ENCODE assay signal across 17 cellular contexts in the genomic region with DNA sequence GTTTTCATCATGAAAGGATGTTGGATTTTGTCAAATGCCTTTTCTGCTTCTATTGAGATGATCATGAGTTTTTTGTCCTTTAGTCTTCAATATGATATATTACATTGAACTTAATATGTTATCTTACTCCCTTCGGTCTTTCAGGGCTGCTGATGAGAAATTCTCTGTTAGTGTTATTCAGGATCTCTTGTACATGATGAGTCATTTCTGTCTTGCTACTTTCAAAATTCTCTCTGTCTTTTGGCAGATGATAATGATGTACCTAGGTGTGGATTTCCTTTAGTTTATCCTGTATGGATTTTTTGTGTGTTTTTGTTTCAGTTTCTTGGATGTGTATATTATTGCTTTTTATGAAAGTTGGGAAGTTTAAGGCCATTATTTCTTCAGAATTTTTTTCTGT.
"Had no signal": no experiment of that assay in that cellular context is flagged by ENCODE, and none has a peak within 500 bp of the region (broad histone marks: within the 10 kb centered on the region; RNA-seq: fewer than 3 reads in every experiment).

No MANE protein-coding gene starts in this region.

- H3K4me1 ChIP-seq: esophagus squamous epithelium, psoas muscle, right lobe of liver, suprapubic skin, thyroid gland had no signal

- H3K36me3 ChIP-seq: esophagus squamous epithelium, neutrophil, right lobe of liver, suprapubic skin, thyroid gland had no signal

- ATAC-seq: naive thymus-derived CD4-positive, alpha-beta T cell; psoas muscle; right lobe of liver; stimulated activated effector memory CD8-positive, alpha-beta T cell treated with anti-CD3 and anti-CD28 coated beads, Interleukin-12 subunit alpha, Interleukin-12 subunit beta, amount 100 ng/mL, for 72 hours; stimulated activated naive CD8-positive, alpha-beta T cell treated with anti-CD3 and anti-CD28 coated beads, Interleukin-15, Interleukin-2, amounts not matched to agents 100 U/mL and 50 U/mL, for 24 hours had no signal

- H3K27me3 ChIP-seq: esophagus squamous epithelium, hepatocyte, neutrophil, right lobe of liver, suprapubic skin, thyroid gland had no signal

- H3K4me2 ChIP-seq: hepatocyte had no signal

- H3K27ac ChIP-seq: epithelial cell of prostate, esophagus squamous epithelium, hepatocyte, neutrophil, psoas muscle, right lobe of liver, suprapubic skin, thyroid gland had no signal

- H3K9me3 ChIP-seq: esophagus squamous epithelium, neutrophil, psoas muscle, right lobe of liver, suprapubic skin, thyroid gland had no signal

- H3K79me2 ChIP-seq: hepatocyte had no signal

- H3K4me3 ChIP-seq: esophagus squamous epithelium, hepatocyte, psoas muscle, right lobe of liver, suprapubic skin, thyroid gland had no signal

- H2AFZ ChIP-seq: hepatocyte had no signal

- DNase-seq: effector memory CD4-positive, alpha-beta T cell; esophagus squamous epithelium; foreskin fibroblast; kidney glomerular epithelial cell; naive thymus-derived CD4-positive, alpha-beta T cell; psoas muscle; retina; right lobe of liver; stimulated activated CD4-positive, alpha-beta T cell treated with anti-CD3 and anti-CD28 coated beads, Interleukin-4, amount 100 ng/mL, for 1 hour; stimulated activated CD8-positive, alpha-beta memory T cell treated with anti-CD3 and anti-CD28 coated beads, Interleukin-4, amount 100 ng/mL, for 48 hours; stimulated activated naive CD8-positive, alpha-beta T cell treated with anti-CD3 and anti-CD28 coated beads, Interleukin-15, Interleukin-2, amounts not matched to agents 100 U/mL and 50 U/mL, for 24 hours; thyroid gland had no signal
